ENCODE assay signal across 15 cellular contexts in genomic region chr3:25473246-25473645, GRCh38. TPM values are rescaled to one million over a fixed set of nuclear protein-coding genes. Genes with fewer than 3 reads are reported as not detected.
DNase-seq lines count a peak whose midpoint lies in the region; TF ChIP-seq lines count a peak whose summit lies in the region.
"Had no signal": no experiment of that assay in that cellular context is flagged by ENCODE, and none has a peak within 500 bp of the region (broad histone marks: within the 10 kb centered on the region; RNA-seq: fewer than 3 reads in every experiment).

No MANE protein-coding gene starts in this region.

- peak overlapping the region; percentile 5 to 88 for H3K27ac ChIP-seq in SK-N-SH (ENCODE audit: low read depth in 2 of 2, low read length in 1 of 2)
- H3K27ac ChIP-seq in tibial artery, result peak overlapping the region; percentile 66 to 78
- no peak overlapping the region for H3K27ac ChIP-seq in testis
- H3K27ac ChIP-seq: BLaER1, body of pancreas had no signal

- H3K4me1 ChIP-seq in SK-N-SH (ENCODE audit: control insufficient read depth in 1 of 2, insufficient read depth in 2 of 2, low read depth in 1 of 2, low read length in 1 of 2) (peaks cover 45 to 51% of the 10 kb centered on the region in 2 experiments; a peak in 3 of 4 replicates), tibial artery (peaks cover 10 to 61% (median 33%) of the 10 kb centered on the region in 4 donors), testis (no peaks in the 10 kb centered on the region)

- H3K9me3 ChIP-seq in SK-N-SH, result no peaks in the 10 kb centered on the region
- no peaks in the 10 kb centered on the region for H3K9me3 ChIP-seq in tibial artery
- no peaks in the 10 kb centered on the region for H3K9me3 ChIP-seq in testis
- H3K9me3 ChIP-seq: BLaER1, body of pancreas, MG63, right atrium auricular region had no signal

- H2AFZ ChIP-seq in SK-N-SH (ENCODE audit: low read depth), result no peak overlapping the region

- CTCF ChIA-PET in SK-N-SH (lab: Yijun Ruan, JAX), result interaction anchor here (1.0 to 1.7 kb wide), 2 partner anchors 9 to 71 kb away, joined by 3 to 4 read pairs; no protein-coding TSS in a partner anchor

- TF ChIP-seq CTCF in SK-N-SH (IDR thresholded peaks at IDR 0.05) (no peak), epithelial cell of esophagus (IDR thresholded peaks at IDR 0.05; ENCODE audit: insufficient read depth, low read depth, low read length, missing control alignments) (no peak), neural crest cell (conservative IDR thresholded peaks at IDR 0.05) (no peak), tibial artery (IDR thresholded peaks at IDR 0.05) (no peak), testis (IDR thresholded peaks at IDR 0.05) (no peak)

- no peaks in the 10 kb centered on the region for H3K9me2 ChIP-seq in SK-N-SH

- no peaks in the 10 kb centered on the region for H3K36me3 ChIP-seq in SK-N-SH (replicated peaks in 1 of 2; ENCODE audit: control insufficient read depth in 1 of 2, insufficient read depth in 2 of 2, low read length in 1 of 2)
- no peaks in the 10 kb centered on the region for H3K36me3 ChIP-seq in tibial artery
- H3K36me3 ChIP-seq in testis (ENCODE audit: low read depth, missing control alignments), result no peaks in the 10 kb centered on the region
- H3K36me3 ChIP-seq: BLaER1, MG63, right atrium auricular region had no signal

- H3K4me3 Mint-ChIP-seq in neural crest cell, result peak overlapping the region; percentile 65
- H3K4me3 Mint-ChIP-seq: T-helper 1 cell treated with Interleukin-12 subunit alpha and Interleukin-12 subunit beta and Interleukin-4 antibody, amounts not matched to agents 30 μg/mL and 1 μg/mL, for 36 hours had no signal

- H4K20me1 ChIP-seq in SK-N-SH (ENCODE audit: insufficient read depth), result no peaks in the 10 kb centered on the region
- H4K20me1 ChIP-seq: BLaER1 had no signal

- no peak for TF ChIP-seq EP300 in SK-N-SH (IDR thresholded peaks at IDR 0.05; ENCODE audit: borderline replicate concordance in 1 of 2, low read depth in 1 of 2, low read length in 1 of 2)

- peak overlapping the region; percentile 49 for H3K4me2 ChIP-seq in SK-N-SH
- H3K4me2 ChIP-seq: BLaER1 had no signal

- H3K27me3 Mint-ChIP-seq in neural crest cell (ENCODE audit: low read depth), result no peaks in the 10 kb centered on the region

- 44% methylated on average over 2 of the region's 2 CpGs for WGBS in SK-N-SH (ENCODE audit: low lambda C conversion rate)
- WGBS in testis, 2 donors, result 81 to 82% methylated on average over 2 of the region's 2 CpGs

- H3F3A ChIP-seq in SK-N-SH (replicated peaks; ENCODE audit: insufficient read depth), result peaks cover 5% of the 10 kb centered on the region

- peaks cover 59% of the 10 kb centered on the region; the same call in 1 of the 2 replicates for H3K79me2 ChIP-seq in SK-N-SH (ENCODE audit: insufficient read depth)

- peak overlapping the region; percentile 19; the same call in 1 of the 2 replicates for H3K9ac ChIP-seq in SK-N-SH
- H3K9ac ChIP-seq: BLaER1 had no signal

- POLR2A ChIA-PET in SK-N-SH (lab: Yijun Ruan, JAX), result no interaction called here

- H3K4me3 ChIP-seq in SK-N-SH (ENCODE audit: low read depth in 2 of 2, low read length in 1 of 2), result no peak overlapping the region
- H3K4me3 ChIP-seq in epithelial cell of esophagus (ENCODE audit: low read length), result no peak overlapping the region
- no peak overlapping the region for H3K4me3 ChIP-seq in tibial artery
- H3K4me3 ChIP-seq in testis, result no peak overlapping the region
- H3K4me3 ChIP-seq: BLaER1, body of pancreas, MG63, right atrium auricular region had no signal

- TF ChIP-seq RAD21 in SK-N-SH (IDR thresholded peaks at IDR 0.05; ENCODE audit: low read length), result no peak

- no peaks in the 10 kb centered on the region for H3K36me3 Mint-ChIP-seq in neural crest cell (ENCODE audit: low read depth)

- peak overlapping the region; percentile 65 for H3K27ac Mint-ChIP-seq in neural crest cell (ENCODE audit: unreplicated experiment)
- H3K27ac Mint-ChIP-seq: T-helper 1 cell treated with Interleukin-12 subunit alpha and Interleukin-12 subunit beta and Interleukin-4 antibody, amounts not matched to agents 30 μg/mL and 1 μg/mL, for 36 hours had no signal

- peaks cover 44% of the 10 kb centered on the region for H3K4me1 Mint-ChIP-seq in neural crest cell

- no peaks in the 10 kb centered on the region for H3K9me3 Mint-ChIP-seq in neural crest cell
- H3K9me3 Mint-ChIP-seq: T-helper 1 cell treated with Interleukin-12 subunit alpha and Interleukin-12 subunit beta and Interleukin-4 antibody, amounts not matched to agents 30 μg/mL and 1 μg/mL, for 36 hours had no signal

- no peak for DNase-seq in SK-N-SH
- DNase-seq in epithelial cell of esophagus (ENCODE audit: low read depth), result peak; percentile 44
- peak; percentile 15 for DNase-seq in neural crest cell (ENCODE audit: low read depth, low spot score)
- no peak for DNase-seq in tibial artery
- DNase-seq in NK-92 (lab: John Stamatoyannopoulos, UW; ENCODE audit: unreplicated experiment), result no peak
- no peak for DNase-seq in occipital lobe (lab: John Stamatoyannopoulos, UW)
- no peak for DNase-seq in testis
- DNase-seq: activated gamma-delta T cell, body of pancreas, DMS 273 treated with DMSO at 0.1 percent for 48 hours, MG63, NCI-H748 treated with DMSO at 0.1 percent for 48 hours had no signal

- intact Hi-C loops in tibial artery (cut with DNase I; ENCODE audit: low total_unique reads) (no loop called here), testis (cut with DNase I; ENCODE audit: low total_unique reads) (no loop called here)

- TF ChIP-seq POLR2A in testis (IDR thresholded peaks at IDR 0.05), result no peak

- no peaks in the 10 kb centered on the region for H3K27me3 ChIP-seq in SK-N-SH (ENCODE audit: insufficient read depth)
- H3K27me3 ChIP-seq in tibial artery, result no peaks in the 10 kb centered on the region
- no peaks in the 10 kb centered on the region for H3K27me3 ChIP-seq in testis
- H3K27me3 ChIP-seq: BLaER1, body of pancreas, MG63, right atrium auricular region had no signal

TF ChIP-seq in SK-N-SH, 30 proteins besides CTCF, POLR2A, EP300 and RAD21:
- TF ChIP-seq SIN3A (IDR thresholded peaks at IDR 0.05; ENCODE audit: borderline replicate concordance, low read depth, low read length) (no peak), ELF1 (IDR thresholded peaks at IDR 0.05) (no peak), NFIC (IDR thresholded peaks at IDR 0.05; ENCODE audit: borderline replicate concordance) (no peak), FOSL2 (IDR thresholded peaks at IDR 0.05; ENCODE audit: borderline replicate concordance, low read depth) (no peak), RCOR1 (IDR thresholded peaks at IDR 0.05; ENCODE audit: low read length) (no peak), MAX (IDR thresholded peaks at IDR 0.05; ENCODE audit: low read depth) (no peak), YY1 (IDR thresholded peaks at IDR 0.05; ENCODE audit: low read depth) (no peak), EZH2phosphoT487 (IDR thresholded peaks at IDR 0.05; ENCODE audit: borderline replicate concordance, low read depth) (no peak), FOXJ3 (CRISPR knock-in tag; IDR thresholded peaks at IDR 0.05) (no peak), TCF12 (IDR thresholded peaks at IDR 0.05) (no peak), CHD2 (IDR thresholded peaks at IDR 0.05; ENCODE audit: low read length, partially characterized antibody) (no peak), NRF1 (IDR thresholded peaks at IDR 0.05; ENCODE audit: low read depth, low read length) (no peak)
TF ChIP-seq in SK-N-SH: peak in this region for 0.

RNA-seq across cellular contexts. Expression of gene RARB, which starts 45.2 kb away (rescaled TPM):
- polyA plus RNA-seq in SK-N-SH (2012; rRNA removed) (10.7 and 15.2 TPM in 2 replicates), testis (ENCODE audit: insufficient read depth, low read depth, low replicate concordance) (1.5 TPM)
- 13.7 and 14.8 TPM in 2 replicates for polyA plus RNA-seq in SK-N-SH (2012; cell fraction: cytosol; rRNA removed)
- polyA plus RNA-seq in SK-N-SH (2012; cell fraction: nucleus; rRNA removed), result 8.0 and 16.6 TPM in 2 replicates
- total RNA-seq in neural crest cell (0.98 and 1.9 TPM in 2 replicates), occipital lobe (13.4 TPM), testis (under 1 TPM; 0.63 to 0.99 TPM)

Comparison
In these comparisons a context has a peak if more than half of its experiments do, and no peak if none do; other contexts are left out.
1. DNase-seq: peak in epithelial cell of esophagus (single experiment) and neural crest cell (single experiment); none in SK-N-SH (single experiment), tibial artery (0 of 2), NK-92 (single experiment), occipital lobe (single experiment) and testis (single experiment).
2. H3K27ac ChIP-seq: peak in SK-N-SH (2 of 2) and tibial artery (2 of 2); none in testis (0 of 2).